Comparison of ENCODE assay signal across 8 cellular contexts in genomic region chr19:28727133-28727834, GRCh38.
DNase-seq lines count a peak whose midpoint lies in the region; ATAC-seq and TF ChIP-seq lines count a peak whose summit lies in the region.

No MANE protein-coding gene starts in this region.

- H3K4me3 ChIP-seq in BJ (ENCODE audit: low read depth, low read length) (peak overlapping the region; percentile 45), Caco-2 (ENCODE audit: low read depth, low read length) (no peak overlapping the region)

- H3K36me3 ChIP-seq in BJ (ENCODE audit: control insufficient read depth, insufficient read depth, low read length) (no peaks in the 10 kb centered on the region), Caco-2 (ENCODE audit: control insufficient read depth, insufficient read depth, low read length) (no peaks in the 10 kb centered on the region)

- TF ChIP-seq CTCF in BJ (IDR thresholded peaks at IDR 0.05; ENCODE audit: insufficient read depth, low read depth, low read length) (peak; percentile 58), Caco-2 (IDR thresholded peaks at IDR 0.05; ENCODE audit: insufficient read depth in 1 of 2, low read depth in 1 of 2, low read length in 1 of 2, severe bottlenecking in 1 of 2, unreplicated experiment in 1 of 2) (no peak)

- no peaks in the 10 kb centered on the region for H3K9me3 ChIP-seq in Caco-2

- peaks cover 18% of the 10 kb centered on the region for H3K27me3 Mint-ChIP-seq in activated CD8-positive, alpha-beta T cell treated with anti-CD3 and anti-CD28 coated beads, Interleukin-2, amount 10 ng/mL, durations not matched to agents 7 days and 5 days (ENCODE audit: low read depth)
- H3K27me3 Mint-ChIP-seq in Caco-2 (ENCODE audit: insufficient read depth, unreplicated experiment): no peaks in the 10 kb centered on the region

- ATAC-seq in HG02870 (IDR thresholded peaks at IDR 0.05; ENCODE audit: unreplicated experiment) (peak; percentile 55), HG02885 (IDR thresholded peaks at IDR 0.05; ENCODE audit: poor library complexity, unreplicated experiment) (no peak)
- no peak for ATAC-seq in activated CD8-positive, alpha-beta T cell treated with anti-CD3 and anti-CD28 coated beads, Interleukin-2, amount 10 ng/mL, durations not matched to agents 7 days and 5 days

- POLR2A ChIA-PET in BJ (lab: Charles Lee) (no interaction called here), Caco-2 (lab: Charles Lee) (no interaction called here)
- POLR2A ChIA-PET in activated CD8-positive, alpha-beta T cell treated with anti-CD3 and anti-CD28 coated beads, Interleukin-2, amount 10 ng/mL, durations not matched to agents 7 days and 5 days (lab: Charles Lee): no interaction called here

- H3K9me3 Mint-ChIP-seq in activated CD8-positive, alpha-beta T cell treated with anti-CD3 and anti-CD28 coated beads, Interleukin-2, amount 10 ng/mL, durations not matched to agents 7 days and 5 days (ENCODE audit: insufficient read depth): no peaks in the 10 kb centered on the region
- no peaks in the 10 kb centered on the region for H3K9me3 Mint-ChIP-seq in Caco-2 (ENCODE audit: unreplicated experiment)

- CTCF ChIA-PET in BJ (lab: Yijun Ruan, JAX): interaction anchor here (0.7 to 2.6 kb wide), 12 partner anchors 9 to 937 kb away, joined by 3 to 10 read pairs (median 4); no protein-coding TSS in a partner anchor
- CTCF ChIA-PET in activated CD8-positive, alpha-beta T cell treated with anti-CD3 and anti-CD28 coated beads, Interleukin-2, amount 10 ng/mL, durations not matched to agents 7 days and 5 days (lab: Charles Lee): no interaction called here
- CTCF ChIA-PET in Caco-2 (lab: Charles Lee): interaction anchor here (0.5 kb wide), 1 partner anchor 18 kb away, joined by 3 read pairs; no protein-coding TSS in a partner anchor

- H3K4me1 Mint-ChIP-seq in activated CD8-positive, alpha-beta T cell treated with anti-CD3 and anti-CD28 coated beads, Interleukin-2, amount 10 ng/mL, durations not matched to agents 7 days and 5 days (ENCODE audit: low read depth): no peaks in the 10 kb centered on the region
- H3K4me1 Mint-ChIP-seq in Caco-2 (ENCODE audit: low read depth, unreplicated experiment): no peaks in the 10 kb centered on the region

- no peak overlapping the region for H3K4me3 Mint-ChIP-seq in activated CD8-positive, alpha-beta T cell treated with anti-CD3 and anti-CD28 coated beads, Interleukin-2, amount 10 ng/mL, durations not matched to agents 7 days and 5 days
- no peak overlapping the region for H3K4me3 Mint-ChIP-seq in Caco-2 (ENCODE audit: unreplicated experiment)

- H3K27ac Mint-ChIP-seq in activated CD8-positive, alpha-beta T cell treated with anti-CD3 and anti-CD28 coated beads, Interleukin-2, amount 10 ng/mL, durations not matched to agents 7 days and 5 days: no peak overlapping the region
- H3K27ac Mint-ChIP-seq in Caco-2 (ENCODE audit: unreplicated experiment): no peak overlapping the region

- H3K27me3 ChIP-seq in BJ (ENCODE audit: control insufficient read depth, insufficient read depth, low read length): peaks cover 8% of the 10 kb centered on the region
- H3K27me3 ChIP-seq in Caco-2 (replicated peaks; ENCODE audit: control insufficient read depth, insufficient read depth, low read length): no peaks in the 10 kb centered on the region

- H3K36me3 Mint-ChIP-seq in activated CD8-positive, alpha-beta T cell treated with anti-CD3 and anti-CD28 coated beads, Interleukin-2, amount 10 ng/mL, durations not matched to agents 7 days and 5 days (ENCODE audit: low read depth): no peaks in the 10 kb centered on the region
- H3K36me3 Mint-ChIP-seq in Caco-2 (ENCODE audit: insufficient read depth, unreplicated experiment): no peaks in the 10 kb centered on the region

- intact Hi-C loops in Caco-2 (cut with micrococcal nuclease; ENCODE audit: unreplicated experiment): no loop called here

- no peaks in the 10 kb centered on the region for H3K4me1 ChIP-seq in Caco-2

- no TSS peak for BruUV-seq in Caco-2 (replicated peaks; lab: Mats Ljungman, UMichigan)

- no peak for DNase-seq in BJ (ENCODE audit: low read depth)
- peak; percentile 6 for DNase-seq in amniotic epithelial cell (ENCODE audit: low read depth)
- DNase-seq in kidney glomerular epithelial cell (lab: John Stamatoyannopoulos, UW): peak; percentile 45
- DNase-seq in activated CD8-positive, alpha-beta T cell treated with anti-CD3 and anti-CD28 coated beads, Interleukin-2, amount 10 ng/mL, durations not matched to agents 7 days and 5 days: no peak
- DNase-seq in Caco-2: no peak
- no peak for DNase-seq in dedifferentiated amniotic fluid mesenchymal stem cell (ENCODE audit: extremely low spot score)

Comparison
In these comparisons a context has a peak if more than half of its experiments do, and no peak if none do; other contexts are left out.
1. DNase-seq: peak in amniotic epithelial cell (single experiment) and kidney glomerular epithelial cell (single experiment); none in BJ (single experiment), activated CD8-positive, alpha-beta T cell treated with anti-CD3 and anti-CD28 coated beads, Interleukin-2, amount 10 ng/mL, durations not matched to agents 7 days and 5 days (single experiment), Caco-2 (0 of 2) and dedifferentiated amniotic fluid mesenchymal stem cell (single experiment).